ENCODE assay signal across 27 cellular contexts in genomic region chr1:54565113-54565501, GRCh38. TPM values are rescaled to one million over a fixed set of nuclear protein-coding genes. Genes with fewer than 3 reads are reported as not detected.
DNase-seq lines count a peak whose midpoint lies in the region; ATAC-seq and TF ChIP-seq lines count a peak whose summit lies in the region.
"Had no signal": no experiment of that assay in that cellular context is flagged by ENCODE, and none has a peak within 500 bp of the region (broad histone marks: within the 10 kb centered on the region; RNA-seq: fewer than 3 reads in every experiment).

No MANE protein-coding gene starts in this region.

- WGBS in heart left ventricle, 4 donors = 44 to 57% (median 48%) methylated on average over 4 of the region's 4 CpGs
- 40% methylated on average over 4 of the region's 4 CpGs; no CpG with 5 or more reads in 1 of the 2 donors for WGBS in transverse colon (ENCODE audit: low coverage in 1 of 2), 2 donors

- no peaks in the 10 kb centered on the region for H3K9me3 Mint-ChIP-seq in activated naive CD4-positive, alpha-beta T cell treated with anti-CD3 and anti-CD28 coated beads, Interleukin-2, amount 50 U/mL, for 72 hours
- H3K9me3 Mint-ChIP-seq: activated naive CD4-positive, alpha-beta T cell treated with anti-CD3 and anti-CD28 coated beads, Interleukin-2, amount 50 U/mL, for 24 hours; activated T-helper 1 cell treated with anti-CD3 and anti-CD28 coated beads, Interleukin-12 subunit alpha, Interleukin-12 subunit beta, Interleukin-2, Interleukin-4 antibody, amounts not matched to agents 30 ng/mL and 10 ng/mL and 1 ng/mL, durations not matched to agents 14 hours and 24 hours and 36 hours; nephron; stimulated activated naive CD8-positive, alpha-beta T cell treated with anti-CD3 and anti-CD28 coated beads, Interleukin-15, Interleukin-2, amounts not matched to agents 100 ng/mL and 50 ng/mL, for 24 hours had no signal

- H3K4me1 ChIP-seq in heart left ventricle (peaks cover 3 to 49% (median 17%) of the 10 kb centered on the region in 12 donors), duodenal mucosa (ENCODE audit: control insufficient read depth in 1 of 2, insufficient read depth in 2 of 2, low read length in 2 of 2) (peaks cover 16 to 22% of the 10 kb centered on the region in 2 donors), mucosa of descending colon (ENCODE audit: low read depth) (peaks cover 33% of the 10 kb centered on the region), transverse colon (peaks cover 0 to 35% (median 18%) of the 10 kb centered on the region in 4 donors)

- H3K9me3 ChIP-seq in heart left ventricle (no peaks in the 10 kb centered on the region), duodenal mucosa (ENCODE audit: control insufficient read depth in 1 of 2, low read length in 2 of 2) (no peaks in the 10 kb centered on the region), mucosa of descending colon (no peaks in the 10 kb centered on the region), transverse colon (no peaks in the 10 kb centered on the region)
- H3K9me3 ChIP-seq: esophagus muscularis mucosa, gastrocnemius medialis, tibial artery had no signal

- H3K27ac ChIP-seq in heart left ventricle = peak overlapping the region in 9 of 12 donors; percentile 24 to 95 (median 56)
- peak overlapping the region; percentile 78 for H3K27ac ChIP-seq in duodenal mucosa (ENCODE audit: low read depth, low read length)
- peak overlapping the region; percentile 85 to 89 (median 88) for H3K27ac ChIP-seq in transverse colon
- H3K27ac ChIP-seq: skin epidermis, tibial artery had no signal

- ATAC-seq in heart left ventricle = no peak
- ATAC-seq in mucosa of descending colon = peak; percentile 62
- no peak for ATAC-seq in GM21576 (IDR thresholded peaks at IDR 0.05; ENCODE audit: unreplicated experiment)
- no peak for ATAC-seq in activated naive CD4-positive, alpha-beta T cell treated with anti-CD3 and anti-CD28 coated beads, Interleukin-2, amount 50 U/mL, for 72 hours
- ATAC-seq: gastrocnemius medialis had no signal

- no peaks in the 10 kb centered on the region for H3K27me3 ChIP-seq in heart left ventricle
- H3K27me3 ChIP-seq in duodenal mucosa (ENCODE audit: control insufficient read depth in 1 of 2, insufficient read depth in 2 of 2, low read length in 2 of 2) = no peaks in the 10 kb centered on the region
- no peaks in the 10 kb centered on the region for H3K27me3 ChIP-seq in transverse colon
- H3K27me3 ChIP-seq: esophagus muscularis mucosa, gastrocnemius medialis, tibial artery had no signal

- TF ChIP-seq POLR2A in heart left ventricle (IDR thresholded peaks at IDR 0.05) (no peak), transverse colon (IDR thresholded peaks at IDR 0.05) (no peak)

- intact Hi-C loops in heart left ventricle (cut with DNase I) (no loop called here), cardiac septum (cut with DNase I) (no loop called here), mucosa of descending colon (cut with DNase I, micrococcal nuclease) (no loop called here), transverse colon (cut with DNase I; ENCODE audit: low total_unique reads) (no loop called here)

- in situ Hi-C loops in transverse colon (cut with MboI; ENCODE audit: low pct_ligation_motif_present in 1 of 4, low pct_unique_long_range_greater_than_20kb in 1 of 4, low sequenced_read_pairs in 3 of 4) (no loop called here), ACHN (cut with HindIII; ENCODE audit: low pct_ligation_motif_present, low pct_unique_long_range_greater_than_20kb, low sequenced_read_pairs) (no loop called here)

- DNase-seq in heart left ventricle (peak in 2 of 5 donors; percentile 16 to 25), cardiac septum (ENCODE audit: low spot score) (no peak), mucosa of descending colon (peak; percentile 34 to 59 (median 49)), transverse colon (peak; percentile 39), ACHN (no peak)
- no peak for DNase-seq in activated naive CD4-positive, alpha-beta T cell treated with anti-CD3 and anti-CD28 coated beads, Interleukin-2, amount 50 U/mL, for 72 hours (ENCODE audit: low spot score in 2 of 2)
- DNase-seq: activated CD4-positive, alpha-beta T cell treated with anti-CD3 and anti-CD28 coated beads for 48 hours; CD8-positive, alpha-beta memory T cell; effector memory CD4-positive, alpha-beta T cell; gastrocnemius medialis; GF-D8; Kasumi-1; mesenchymal stem cell; NCI-H1048; NCI-H2227 treated with DMSO at 0.1 percent for 48 hours; stimulated activated CD4-positive, alpha-beta T cell treated with anti-CD3 and anti-CD28 coated beads, Interleukin-2, amount 100 ng/mL, for 48 hours; tibial artery had no signal

- H3K36me3 ChIP-seq in heart left ventricle (no peaks in the 10 kb centered on the region), duodenal mucosa (ENCODE audit: control insufficient read depth in 1 of 2, insufficient read depth in 2 of 2, low read length in 2 of 2) (peaks cover 0 to 14% of the 10 kb centered on the region in 2 donors), mucosa of descending colon (ENCODE audit: low read depth) (no peaks in the 10 kb centered on the region), transverse colon (no peaks in the 10 kb centered on the region)
- H3K36me3 ChIP-seq: esophagus muscularis mucosa, gastrocnemius medialis, tibial artery had no signal

- H3K27ac Mint-ChIP-seq in activated naive CD4-positive, alpha-beta T cell treated with anti-CD3 and anti-CD28 coated beads, Interleukin-2, amount 50 U/mL, for 72 hours = no peak overlapping the region
- H3K27ac Mint-ChIP-seq: activated naive CD4-positive, alpha-beta T cell treated with anti-CD3 and anti-CD28 coated beads, Interleukin-2, amount 50 U/mL, for 24 hours; activated T-helper 1 cell treated with anti-CD3 and anti-CD28 coated beads, Interleukin-12 subunit alpha, Interleukin-12 subunit beta, Interleukin-2, Interleukin-4 antibody, amounts not matched to agents 30 ng/mL and 10 ng/mL and 1 ng/mL, durations not matched to agents 14 hours and 24 hours and 36 hours; stimulated activated naive CD8-positive, alpha-beta T cell treated with anti-CD3 and anti-CD28 coated beads, Interleukin-15, Interleukin-2, amounts not matched to agents 100 ng/mL and 50 ng/mL, for 24 hours had no signal

- no peak for TF ChIP-seq EP300 in transverse colon (IDR thresholded peaks at IDR 0.05; ENCODE audit: low read depth)

- no peak for TF ChIP-seq CTCF in heart left ventricle (IDR thresholded peaks at IDR 0.05)
- no peak for TF ChIP-seq CTCF in mucosa of descending colon (IDR thresholded peaks at IDR 0.05)
- no peak for TF ChIP-seq CTCF in transverse colon (IDR thresholded peaks at IDR 0.05)

- H3K4me3 ChIP-seq in heart left ventricle = no peak overlapping the region
- H3K4me3 ChIP-seq in duodenal mucosa (ENCODE audit: low read depth in 1 of 2, low read length in 2 of 2) = peak overlapping the region; percentile 76 to 77
- H3K4me3 ChIP-seq in mucosa of descending colon = no peak overlapping the region
- H3K4me3 ChIP-seq in transverse colon = peak overlapping the region in 3 of 4 donors; percentile 21 to 34 (median 33)
- H3K4me3 ChIP-seq: esophagus muscularis mucosa, gastrocnemius medialis, skin epidermis, tibial artery had no signal

- no peaks in the 10 kb centered on the region for H3K36me3 Mint-ChIP-seq in activated naive CD4-positive, alpha-beta T cell treated with anti-CD3 and anti-CD28 coated beads, Interleukin-2, amount 50 U/mL, for 72 hours
- H3K36me3 Mint-ChIP-seq: activated naive CD4-positive, alpha-beta T cell treated with anti-CD3 and anti-CD28 coated beads, Interleukin-2, amount 50 U/mL, for 24 hours; CD8-positive, alpha-beta memory T cell had no signal

- H3K9ac ChIP-seq in duodenal mucosa (ENCODE audit: low read depth in 1 of 2, low read length in 2 of 2) = peak overlapping the region; percentile 72 to 89

RNA-seq across cellular contexts. Expression of gene ACOT11, which starts 17.1 kb away (rescaled TPM):
- total RNA-seq in heart left ventricle = 10 to 100 TPM; 33.2 to 69.3 (median 55.9) TPM
- 10 to 100 TPM; 40.8 to 60.8 TPM for polyA plus RNA-seq in heart left ventricle
- 44.1 TPM for total RNA-seq in cardiac septum
- 100 to 1,000 TPM in 1 of 3 donors, 10 to 100 TPM in 2; 54.7 to 122 (median 62.2) TPM for total RNA-seq in mucosa of descending colon
- 10 to 100 TPM; 70.6 to 79.7 (median 75.3) TPM for total RNA-seq in transverse colon
- total RNA-seq in activated naive CD4-positive, alpha-beta T cell treated with anti-CD3 and anti-CD28 coated beads, Interleukin-2, amount 50 U/mL, for 72 hours = 1 to 10 TPM; 1.0 to 4.5 TPM

RNA-seq across cellular contexts. Expression of gene FAM151A, which starts 58.2 kb away (rescaled TPM):
- total RNA-seq in heart left ventricle (1 to 10 TPM in 3 of 9 donors, under 1 TPM in 6; 0.19 to 1.9 (median 0.53) TPM), cardiac septum (0.22 TPM), mucosa of descending colon (10 to 100 TPM in 2 of 3 donors, 1 to 10 TPM in 1; 5.7 to 25.1 (median 19.2) TPM), transverse colon (10 to 100 TPM in 1 of 4 donors, 1 to 10 TPM in 3; 1.4 to 28.5 (median 7.1) TPM)
- polyA plus RNA-seq in heart left ventricle = 1 to 10 TPM in 1 of 2 donors, under 1 TPM in 1; 0.35 to 1.9 TPM
- not detected for total RNA-seq in activated naive CD4-positive, alpha-beta T cell treated with anti-CD3 and anti-CD28 coated beads, Interleukin-2, amount 50 U/mL, for 72 hours
- total RNA-seq: activated T-helper 1 cell treated with anti-CD3 and anti-CD28 coated beads, Interleukin-12 subunit alpha, Interleukin-12 subunit beta, Interleukin-2, Interleukin-4 antibody, amounts not matched to agents 30 ng/mL and 10 ng/mL and 1 ng/mL, durations not matched to agents 14 hours and 24 hours and 36 hours; astrocyte; CD8-positive, alpha-beta memory T cell; cerebellum; esophagus muscularis mucosa; gastrocnemius medialis had no signal
- polyA plus RNA-seq: CD8-positive, alpha-beta memory T cell had no signal

Comparison
In these comparisons a context has a peak if more than half of its experiments do, and no peak if none do; other contexts are left out.
1. DNase-seq: peak in mucosa of descending colon (3 of 3) and transverse colon (single experiment); none in cardiac septum (single experiment), ACHN (single experiment) and activated naive CD4-positive, alpha-beta T cell treated with anti-CD3 and anti-CD28 coated beads, Interleukin-2, amount 50 U/mL, for 72 hours (0 of 2).
2. H3K4me3 ChIP-seq: peak in duodenal mucosa (2 of 2) and transverse colon (3 of 4); none in heart left ventricle (0 of 12) and mucosa of descending colon (single experiment).
3. Peak in every context shown above with its lines, with median percentiles within 50 percentile points of each other: H3K27ac ChIP-seq.